ENCODE assay signal across 9 cellular contexts in genomic region chr7:115230882-115231508, GRCh38.
A peak's percentile ranks its signal among the peaks of the same experiment; 100 is the strongest.
DNase-seq lines count a peak whose midpoint lies in the region; ATAC-seq and TF ChIP-seq lines count a peak whose summit lies in the region.
"Had no signal": no experiment of that assay in that cellular context is flagged by ENCODE, and none has a peak within 500 bp of the region (broad histone marks: within the 10 kb centered on the region; RNA-seq: fewer than 3 reads in every experiment).

No MANE protein-coding gene starts in this region.

- POLR2A ChIA-PET in CD8-positive, alpha-beta memory T cell (lab: Charles Lee) = no interaction called here

- peaks cover 0 to 3% of the 10 kb centered on the region in 2 donors for H3K27me3 Mint-ChIP-seq in CD8-positive, alpha-beta memory T cell
- H3K27me3 Mint-ChIP-seq in activated naive CD8-positive, alpha-beta T cell treated with anti-CD3 and anti-CD28 coated beads, Interleukin-2, amount 50 U/mL, for 24 hours = peaks cover 2% of the 10 kb centered on the region

- peaks cover 0 to 5% (median 0%) of the 10 kb centered on the region in 3 donors for H3K36me3 Mint-ChIP-seq in CD8-positive, alpha-beta memory T cell
- no peaks in the 10 kb centered on the region for H3K36me3 Mint-ChIP-seq in activated naive CD8-positive, alpha-beta T cell treated with anti-CD3 and anti-CD28 coated beads, Interleukin-2, amount 50 U/mL, for 24 hours (ENCODE audit: low read depth)
- H3K36me3 Mint-ChIP-seq: IgD-negative memory B cell had no signal

- H3K4me1 ChIP-seq in CD8-positive, alpha-beta memory T cell (ENCODE audit: insufficient read depth, low read length) = peaks cover 5% of the 10 kb centered on the region
- H3K4me1 ChIP-seq in testis = no peaks in the 10 kb centered on the region

- 40 to 44% methylated on average over 1 of the region's 1 CpG for WGBS in testis, 2 donors

- TF ChIP-seq POLR2A in NB4 (IDR thresholded peaks at IDR 0.05; ENCODE audit: extremely low read depth, insufficient read length) (no peak), testis (IDR thresholded peaks at IDR 0.05) (no peak)

- CTCF ChIA-PET in CD8-positive, alpha-beta memory T cell (lab: Charles Lee) = no interaction called here

- TF ChIP-seq CTCF in NB4 (IDR thresholded peaks at IDR 0.05; ENCODE audit: low read depth, low read length) (no peak), testis (IDR thresholded peaks at IDR 0.05) (no peak)

- H3K4me1 Mint-ChIP-seq in CD8-positive, alpha-beta memory T cell = peaks cover 25 to 34% (median 30%) of the 10 kb centered on the region in 3 donors
- H3K4me1 Mint-ChIP-seq in activated naive CD8-positive, alpha-beta T cell treated with anti-CD3 and anti-CD28 coated beads, Interleukin-2, amount 50 U/mL, for 24 hours = peaks cover 23% of the 10 kb centered on the region
- H3K4me1 Mint-ChIP-seq: IgD-negative memory B cell had no signal

- H3K27ac Mint-ChIP-seq in CD8-positive, alpha-beta memory T cell = peak overlapping the region in 5 of 8 donors; percentile 17 to 85 (median 40)
- H3K27ac Mint-ChIP-seq in activated naive CD8-positive, alpha-beta T cell treated with anti-CD3 and anti-CD28 coated beads, Interleukin-2, amount 50 U/mL, for 24 hours = peak overlapping the region; percentile 50
- H3K27ac Mint-ChIP-seq: IgD-negative memory B cell had no signal

- H3K4me3 ChIP-seq in CD8-positive, alpha-beta memory T cell (ENCODE audit: low read length) = no peak overlapping the region
- H3K4me3 ChIP-seq in NB4 (ENCODE audit: low read depth, low read length) (no peak overlapping the region), testis (no peak overlapping the region)

- H3K27me3 ChIP-seq in CD8-positive, alpha-beta memory T cell (ENCODE audit: insufficient read depth, low read length, poor library complexity, severe bottlenecking) = no peaks in the 10 kb centered on the region
- no peaks in the 10 kb centered on the region for H3K27me3 ChIP-seq in testis

- peaks cover 0 to 6% (median 5%) of the 10 kb centered on the region in 5 donors for H3K9me3 Mint-ChIP-seq in CD8-positive, alpha-beta memory T cell
- peaks cover 9% of the 10 kb centered on the region for H3K9me3 Mint-ChIP-seq in activated naive CD8-positive, alpha-beta T cell treated with anti-CD3 and anti-CD28 coated beads, Interleukin-2, amount 50 U/mL, for 24 hours

- peak in 1 of 5 donors; percentile 16 for DNase-seq in CD8-positive, alpha-beta memory T cell
- DNase-seq in NB4 (ENCODE audit: low read depth) (peak; percentile 42), lung microvascular endothelial cell (ENCODE audit: low read depth in 2 of 2) (peak; percentile 86 to 95), epidermal melanocyte (ENCODE audit: insufficient read length, low spot score) (no peak), testis (no peak), mucosa of gallbladder (ENCODE audit: low spot score) (no peak)
- no peak for DNase-seq in activated naive CD8-positive, alpha-beta T cell treated with anti-CD3 and anti-CD28 coated beads, Interleukin-2, amount 50 U/mL, for 24 hours

- intact Hi-C loops in testis (cut with DNase I; ENCODE audit: low total_unique reads) = no loop called here

- H3K9me3 ChIP-seq in CD8-positive, alpha-beta memory T cell (ENCODE audit: low read length) = no peaks in the 10 kb centered on the region
- no peaks in the 10 kb centered on the region for H3K9me3 ChIP-seq in testis

- H3K27ac ChIP-seq in CD8-positive, alpha-beta memory T cell (ENCODE audit: low read depth, low read length) = no peak overlapping the region
- H3K27ac ChIP-seq in testis = no peak overlapping the region

- ATAC-seq in GM21717 (IDR thresholded peaks at IDR 0.05; ENCODE audit: unreplicated experiment) = peak; percentile 86
- peak; percentile 97 for ATAC-seq in activated naive CD8-positive, alpha-beta T cell treated with anti-CD3 and anti-CD28 coated beads, Interleukin-2, amount 50 U/mL, for 24 hours

- H3K4me3 Mint-ChIP-seq in CD8-positive, alpha-beta memory T cell = peak overlapping the region in 1 of 7 donors; percentile 6
- H3K4me3 Mint-ChIP-seq in activated naive CD8-positive, alpha-beta T cell treated with anti-CD3 and anti-CD28 coated beads, Interleukin-2, amount 50 U/mL, for 24 hours = no peak overlapping the region
- H3K4me3 Mint-ChIP-seq: IgD-negative memory B cell had no signal

- H3K36me3 ChIP-seq in CD8-positive, alpha-beta memory T cell (ENCODE audit: insufficient read depth, low read length) = no peaks in the 10 kb centered on the region
- no peaks in the 10 kb centered on the region for H3K36me3 ChIP-seq in testis (ENCODE audit: low read depth, missing control alignments)

Comparison
In these comparisons a context has a peak if more than half of its experiments do, and no peak if none do; other contexts are left out.
1. DNase-seq: peak in NB4 (single experiment) and lung microvascular endothelial cell (2 of 2); none in activated naive CD8-positive, alpha-beta T cell treated with anti-CD3 and anti-CD28 coated beads, Interleukin-2, amount 50 U/mL, for 24 hours (single experiment), epidermal melanocyte (single experiment), testis (single experiment) and mucosa of gallbladder (single experiment).